In the genomic region with DNA sequence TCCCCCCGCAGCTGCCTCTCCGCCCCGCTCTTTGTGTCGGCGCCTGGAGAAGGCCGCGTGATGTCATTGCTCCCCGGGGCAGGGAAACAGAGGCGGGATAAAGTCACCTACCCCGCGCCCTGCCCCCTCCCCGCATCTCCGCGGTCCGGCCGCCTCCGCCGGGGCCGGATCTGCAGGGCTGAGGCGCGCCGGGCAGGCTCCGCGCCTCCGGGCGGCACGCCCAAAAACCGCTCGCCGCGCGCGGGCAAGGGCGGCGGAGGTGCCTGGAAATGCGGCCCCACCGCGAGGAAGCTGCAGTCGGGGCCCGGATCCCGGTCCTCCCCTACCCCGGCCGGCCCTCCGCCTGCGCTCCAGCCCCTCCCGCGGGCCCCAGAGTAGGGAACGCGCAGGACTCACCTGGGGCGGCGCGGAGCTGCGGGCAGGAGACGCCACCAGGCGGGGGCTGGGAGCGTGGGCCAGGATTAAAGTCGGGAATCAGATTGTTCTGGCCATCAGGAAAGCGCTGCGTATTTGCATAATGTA, we compare ENCODE assay signal across 8 cellular contexts. TPM values are rescaled to one million over a fixed set of nuclear protein-coding genes. Genes with fewer than 3 reads are reported as not detected.
DNase-seq lines count a peak whose midpoint lies in the region; ATAC-seq and TF ChIP-seq lines count a peak whose summit lies in the region.

FAXC (minus strand) TSS at position 55 of the 522 bp plus-strand sequence. CDS start 302 bp downstream, outside the sequence.

- CTCF ChIA-PET in activated naive CD4-positive, alpha-beta T cell treated with anti-CD3 and anti-CD28 coated beads, Interleukin-2, amount 10 ng/mL, durations not matched to agents 7 days and 5 days (lab: Charles Lee): interaction anchor here (1.3 kb wide), 1 partner anchor 15 kb away, joined by 3 read pairs; no protein-coding TSS in a partner anchor

- no peaks in the 10 kb centered on the region for H3K9me3 Mint-ChIP-seq in activated naive CD4-positive, alpha-beta T cell treated with anti-CD3 and anti-CD28 coated beads, Interleukin-2, amount 10 ng/mL, durations not matched to agents 7 days and 5 days

- 0 to 1% methylated on average over 59 of the region's 59 CpGs for WGBS in sigmoid colon, 2 donors

- no peak for TF ChIP-seq POLR2A in sigmoid colon (IDR thresholded peaks at IDR 0.05)

- no peak within 1 kb of the TSS for H3K27ac Mint-ChIP-seq in activated naive CD4-positive, alpha-beta T cell treated with anti-CD3 and anti-CD28 coated beads, Interleukin-2, amount 10 ng/mL, durations not matched to agents 7 days and 5 days

- intact Hi-C loops in sigmoid colon (cut with DNase I): loop anchor here (2.0 kb wide), 2 partner anchors 15 to 45 kb away; partner anchors contain the start of gene COQ3

- H3K4me3 ChIP-seq in astrocyte of the spinal cord (ENCODE audit: low read depth, low read length) (peak within 1 kb of the TSS; percentile 58), iPS-15b (ENCODE audit: low read depth, low read length) (peak within 1 kb of the TSS; percentile 76), sigmoid colon (peak within 1 kb of the TSS; percentile 49 to 90 (median 76))

- no peak for TF ChIP-seq EP300 in sigmoid colon (IDR thresholded peaks at IDR 0.05)

- H3K9me3 ChIP-seq in iPS-15b (ENCODE audit: control insufficient read depth, insufficient read depth, low read length): no peaks in the 10 kb centered on the region
- H3K9me3 ChIP-seq in sigmoid colon: no peaks in the 10 kb centered on the region

- in situ Hi-C loops in astrocyte of the spinal cord (cut with HindIII; ENCODE audit: low sequenced_read_pairs): no loop called here

- peaks cover 5% of the 10 kb centered on the region for H3K4me1 Mint-ChIP-seq in activated naive CD4-positive, alpha-beta T cell treated with anti-CD3 and anti-CD28 coated beads, Interleukin-2, amount 10 ng/mL, durations not matched to agents 7 days and 5 days

- peak within 1 kb of the TSS; percentile 92 to 93 (median 93) for H3K27ac ChIP-seq in sigmoid colon

- peaks cover 75% of the 10 kb centered on the region for H3K27me3 Mint-ChIP-seq in activated naive CD4-positive, alpha-beta T cell treated with anti-CD3 and anti-CD28 coated beads, Interleukin-2, amount 10 ng/mL, durations not matched to agents 7 days and 5 days

- DNase-seq in activated naive CD4-positive, alpha-beta T cell treated with anti-CD3 and anti-CD28 coated beads, Interleukin-2, amount 10 ng/mL, durations not matched to agents 7 days and 5 days: peak; percentile 32
- DNase-seq in activated naive CD4-positive, alpha-beta T cell treated with anti-CD3 and anti-CD28 coated beads, Interleukin-2, amount 50 U/mL, for 16 hours: no peak
- DNase-seq in NCI-H526 treated with DMSO at 0.1 percent for 48 hours (lab: John Stamatoyannopoulos, UW) (peak; percentile 80), astrocyte of the spinal cord (ENCODE audit: low read depth, low spot score) (no peak), sigmoid colon (peak; percentile 73), SIG-M5 (lab: John Stamatoyannopoulos, UW) (no peak)

- no peaks in the 10 kb centered on the region for H3K36me3 Mint-ChIP-seq in activated naive CD4-positive, alpha-beta T cell treated with anti-CD3 and anti-CD28 coated beads, Interleukin-2, amount 10 ng/mL, durations not matched to agents 7 days and 5 days

- H3K36me3 ChIP-seq in iPS-15b (ENCODE audit: control insufficient read depth, insufficient read depth, low read length) (no peaks in the 10 kb centered on the region), sigmoid colon (no peaks in the 10 kb centered on the region)

- H3K4me3 Mint-ChIP-seq in activated naive CD4-positive, alpha-beta T cell treated with anti-CD3 and anti-CD28 coated beads, Interleukin-2, amount 10 ng/mL, durations not matched to agents 7 days and 5 days: peak within 1 kb of the TSS; percentile 49

- peaks cover 12% of the 10 kb centered on the region for H3K4me1 ChIP-seq in iPS-15b (ENCODE audit: control insufficient read depth, insufficient read depth, low read length)
- H3K4me1 ChIP-seq in sigmoid colon: peaks cover 0 to 36% (median 12%) of the 10 kb centered on the region in 4 donors

- peak; percentile 18 for TF ChIP-seq CTCF in astrocyte of the spinal cord (IDR thresholded peaks at IDR 0.05; ENCODE audit: low read depth, low read length)
- peak in 3 of 4 experiments; percentile 10 to 42 (median 32) for TF ChIP-seq CTCF in sigmoid colon (IDR thresholded peaks at IDR 0.05)

- peak within 1 kb of the TSS; percentile 56 for H3K9ac ChIP-seq in iPS-15b (ENCODE audit: low read depth, low read length)

- H3K27me3 ChIP-seq in iPS-15b (ENCODE audit: control insufficient read depth, insufficient read depth, low read length) (no peaks in the 10 kb centered on the region), sigmoid colon (peaks cover 0 to 3% (median 0%) of the 10 kb centered on the region in 3 donors)

- peak; percentile 60 for ATAC-seq in HG02885 (IDR thresholded peaks at IDR 0.05; ENCODE audit: poor library complexity, unreplicated experiment)

RNA-seq across cellular contexts. Expression of gene FAXC, which starts in this region (rescaled TPM):
- 10 to 100 TPM; 23.1 to 54.0 (median 39.0) TPM for total RNA-seq in sigmoid colon
- polyA plus RNA-seq in sigmoid colon: 1 to 10 TPM in 2 of 3 donors, under 1 TPM in 1; under 0.01 to 2.3 (median 1.4) TPM

Comparison
In these comparisons a context has a peak if more than half of its experiments do, and no peak if none do; other contexts are left out.
1. DNase-seq: peak in activated naive CD4-positive, alpha-beta T cell treated with anti-CD3 and anti-CD28 coated beads, Interleukin-2, amount 10 ng/mL, durations not matched to agents 7 days and 5 days (single experiment), NCI-H526 treated with DMSO at 0.1 percent for 48 hours (single experiment) and sigmoid colon (single experiment); none in activated naive CD4-positive, alpha-beta T cell treated with anti-CD3 and anti-CD28 coated beads, Interleukin-2, amount 50 U/mL, for 16 hours (single experiment), astrocyte of the spinal cord (single experiment) and SIG-M5 (single experiment).
2. Peak in every context shown above with its lines, with median percentiles within 50 percentile points of each other: H3K4me3 ChIP-seq.